In genomic region chr10:101564490-101564991, GRCh38 we compare ENCODE assay signal across 12 cellular contexts.
"Had no signal": no experiment of that assay in that cellular context is flagged by ENCODE, and none has a peak within 500 bp of the region (broad histone marks: within the 10 kb centered on the region; RNA-seq: fewer than 3 reads in every experiment).

No MANE protein-coding gene starts in this region.

- ATAC-seq: heart left ventricle; right cardiac atrium; stimulated activated memory B cell treated with anti-CD40 and anti-IgM and Interleukin-4, amounts not matched to agents 10 μg/mL and 1 μg/mL and 100 μg/mL, for 72 hours; T-helper 17 cell had no signal

- H3K9me3 ChIP-seq: heart left ventricle had no signal

- H3K4me2 ChIP-seq: neural progenitor cell had no signal

- H3K27ac Mint-ChIP-seq: mesothelial cell of epicardium; neural progenitor cell; stimulated activated memory B cell treated with anti-CD40 and anti-IgM and Interleukin-4, amounts not matched to agents 10 μg/mL and 1 μg/mL and 100 μg/mL, for 72 hours; T-helper 17 cell had no signal

- DNase-seq: activated CD4-positive, alpha-beta T cell treated with anti-CD3 and anti-CD28 coated beads, Interleukin-2, amount 50 U/mL, for 1 hour; activated naive CD4-positive, alpha-beta T cell; effector CD8-positive, alpha-beta T cell; substantia nigra; T-helper 17 cell; trophoblast cell had no signal

- H3K4me3 ChIP-seq: cardiac muscle cell, heart left ventricle, neural progenitor cell had no signal

- H3K27ac ChIP-seq: cardiac muscle cell, heart left ventricle, neural progenitor cell had no signal

- H3K9ac ChIP-seq: neural progenitor cell had no signal

- H3K36me3 Mint-ChIP-seq: mesothelial cell of epicardium; neural progenitor cell; stimulated activated memory B cell treated with anti-CD40 and anti-IgM and Interleukin-4, amounts not matched to agents 10 μg/mL and 1 μg/mL and 100 μg/mL, for 72 hours had no signal

- H3K4me3 Mint-ChIP-seq: mesothelial cell of epicardium; neural progenitor cell; stimulated activated memory B cell treated with anti-CD40 and anti-IgM and Interleukin-4, amounts not matched to agents 10 μg/mL and 1 μg/mL and 100 μg/mL, for 72 hours; T-helper 17 cell had no signal

- H3K9me3 Mint-ChIP-seq: mesothelial cell of epicardium; neural progenitor cell; stimulated activated memory B cell treated with anti-CD40 and anti-IgM and Interleukin-4, amounts not matched to agents 10 μg/mL and 1 μg/mL and 100 μg/mL, for 72 hours had no signal

- H3K36me3 ChIP-seq: cardiac muscle cell, heart left ventricle, neural progenitor cell had no signal
